ENCODE assay signal across 12 cellular contexts in the genomic region with DNA sequence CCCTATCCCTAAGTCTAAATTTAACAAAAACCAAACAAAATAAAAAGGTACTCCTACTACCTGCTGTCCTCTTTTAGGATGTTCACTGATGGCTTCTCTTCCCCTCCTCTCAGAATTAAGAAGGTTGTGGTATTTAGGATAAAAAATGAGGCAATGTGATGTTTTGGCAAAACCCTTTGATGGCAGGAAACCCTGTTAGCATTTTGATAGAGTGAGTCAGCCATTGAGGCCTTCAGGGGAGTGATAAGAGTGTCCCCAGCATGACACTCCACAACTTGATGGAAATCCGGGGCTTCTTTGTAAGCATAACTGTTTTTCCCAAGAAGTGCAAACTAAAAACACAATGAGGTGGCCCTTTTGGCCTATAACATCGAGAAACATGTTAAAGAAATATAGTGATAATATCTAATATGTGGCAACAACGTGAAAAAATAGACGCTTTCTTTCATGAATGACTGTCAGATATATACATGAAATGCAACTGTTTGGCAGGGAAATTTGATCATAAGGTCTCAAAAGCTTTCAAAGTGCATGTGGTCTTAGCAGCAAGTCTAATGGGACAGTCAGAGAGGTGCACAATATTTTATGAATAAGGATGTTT. TPM values are rescaled to one million over a fixed set of nuclear protein-coding genes. Genes with fewer than 3 reads are reported as not detected.
DNase-seq lines count a peak whose midpoint lies in the region; ATAC-seq, FAIRE-seq and TF ChIP-seq lines count a peak whose summit lies in the region.
"Had no signal": no experiment of that assay in that cellular context is flagged by ENCODE, and none has a peak within 500 bp of the region (broad histone marks: within the 10 kb centered on the region; RNA-seq: fewer than 3 reads in every experiment).

No MANE protein-coding gene starts in this region.

- in situ Hi-C loops in mammary epithelial cell (cut with MboI; ENCODE audit: low sequenced_read_pairs in 2 of 2) = no loop called here

- H3K4me3 ChIP-seq in mammary epithelial cell (replicated peaks in 1 of 3; ENCODE audit: insufficient read depth in 1 of 3, low read depth in 2 of 3, low read length in 3 of 3) = no peak overlapping the region
- no peak overlapping the region for H3K4me3 ChIP-seq in H1 (ENCODE audit: extremely low read depth in 1 of 4, insufficient read depth in 2 of 4, low read depth in 3 of 4, low read length in 4 of 4)
- H3K4me3 ChIP-seq: sigmoid colon, SJCRH30 had no signal

- H3K36me3 ChIP-seq in mammary epithelial cell (ENCODE audit: insufficient read depth, low read length) = no peaks in the 10 kb centered on the region
- no peaks in the 10 kb centered on the region for H3K36me3 ChIP-seq in H1 (ENCODE audit: control insufficient read depth in 2 of 4, insufficient read depth in 4 of 4, low read length in 3 of 4)
- H3K36me3 ChIP-seq: sigmoid colon, SJCRH30 had no signal

- H3K9ac ChIP-seq in mammary epithelial cell (ENCODE audit: insufficient read depth, low read length) (no peak overlapping the region), H1 (replicated peaks in 1 of 4; ENCODE audit: extremely low read depth in 1 of 4, low read depth in 3 of 4, low read length in 3 of 4) (no peak overlapping the region)

- H2BK5ac ChIP-seq in H1 (ENCODE audit: low read depth, low read length) = no peak overlapping the region

- no peak overlapping the region for H4K5ac ChIP-seq in H1 (ENCODE audit: insufficient read length, low read depth, low read length)

- H2BK15ac ChIP-seq in H1 (ENCODE audit: low read length) = no peak overlapping the region

- H2AK5ac ChIP-seq in H1 (ENCODE audit: low read depth, low read length) = no peak overlapping the region

- no peak overlapping the region for H2BK20ac ChIP-seq in H1 (ENCODE audit: low read length)

- BruUV-seq in MCF 10A (replicated peaks; lab: Mats Ljungman, UMichigan) = no TSS peak
- BruUV-seq in mammary epithelial cell (replicated peaks; lab: Mats Ljungman, UMichigan) = no TSS peak

- POLR2A ChIA-PET in MCF 10A (lab: Yijun Ruan, JAX) (no interaction called here), T-cell (lab: Charles Lee) (no interaction called here), H1 (lab: Charles Lee; ENCODE audit: partially characterized antibody) (no interaction called here)

- no peak overlapping the region for H3K4ac ChIP-seq in H1 (replicated peaks; ENCODE audit: insufficient read length, low read depth, low read length)

- H3K9me3 ChIP-seq in mammary epithelial cell (replicated peaks; ENCODE audit: insufficient read depth, low read length) (no peaks in the 10 kb centered on the region), H1 (ENCODE audit: insufficient read depth in 2 of 2, low read depth in 1 of 2, low read length in 1 of 2) (no peaks in the 10 kb centered on the region)
- H3K9me3 ChIP-seq: sigmoid colon, SJCRH30 had no signal

- TF ChIP-seq CTCF in MCF 10A (IDR thresholded peaks at IDR 0.05; ENCODE audit: unreplicated experiment) = no peak
- TF ChIP-seq CTCF in mammary epithelial cell (conservative IDR thresholded peaks at IDR 0.05 in 1 of 2, IDR thresholded peaks at IDR 0.05 in 1 of 2; ENCODE audit: extremely low read depth in 1 of 2, insufficient read depth in 1 of 2, low read depth in 1 of 2, low read length in 2 of 2) = no peak
- TF ChIP-seq CTCF in H1 (IDR thresholded peaks at IDR 0.05; ENCODE audit: control extremely low read depth in 1 of 3, insufficient read depth in 1 of 3, low read depth in 1 of 3, low read length in 3 of 3) = no peak

- CTCF ChIA-PET in MCF 10A (lab: Yijun Ruan, JAX) = interaction anchor here (0.6 kb wide), 1 partner anchor 255 kb away, joined by 3 read pairs; no protein-coding TSS in a partner anchor
- CTCF ChIA-PET in mammary epithelial cell (lab: Charles Lee; ENCODE audit: low non-redundant PET) = no interaction called here
- CTCF ChIA-PET in T-cell (lab: Charles Lee) = no interaction called here
- CTCF ChIA-PET in H1 (lab: Charles Lee; ENCODE audit: partially characterized antibody) = no interaction called here

- no peaks in the 10 kb centered on the region for H4K20me1 ChIP-seq in mammary epithelial cell (ENCODE audit: insufficient read depth, low read length)
- no peaks in the 10 kb centered on the region for H4K20me1 ChIP-seq in H1 (replicated peaks in 1 of 2; ENCODE audit: control insufficient read depth in 1 of 2, insufficient read depth in 2 of 2, low read length in 2 of 2)

- no peaks in the 10 kb centered on the region for H3K79me2 ChIP-seq in mammary epithelial cell (ENCODE audit: insufficient read depth, low read length)
- no peaks in the 10 kb centered on the region for H3K79me2 ChIP-seq in H1 (ENCODE audit: control insufficient read depth in 1 of 2, insufficient read depth in 2 of 2, low read length in 2 of 2)

- no peak for FAIRE-seq in H1 (lab: Jason Lieb, UNC)

- no peak for TF ChIP-seq EP300 in H1 (IDR thresholded peaks at IDR 0.05; ENCODE audit: borderline replicate concordance in 1 of 2, low read depth in 2 of 2, low read length in 2 of 2)

- H3K4me3 Mint-ChIP-seq in MCF 10A (ENCODE audit: unreplicated experiment) (no peak overlapping the region), T-cell (peak overlapping the region in 1 of 3 donors; percentile 4)
- peak overlapping the region in 1 of 2 donors; percentile 27 for H3K4me3 Mint-ChIP-seq in stimulated activated naive CD8-positive, alpha-beta T cell treated with anti-CD3 and anti-CD28 coated beads, Interleukin-15, amount 100 ng/mL, for 72 hours

- peaks cover 22% of the 10 kb centered on the region for H3K4me1 ChIP-seq in mammary epithelial cell (ENCODE audit: insufficient read depth, low read length)
- no peaks in the 10 kb centered on the region; a peak in 1 of 7 replicates for H3K4me1 ChIP-seq in H1 (replicated peaks in 1 of 4; ENCODE audit: control insufficient read depth in 3 of 4, insufficient read depth in 4 of 4, low read length in 3 of 4)

- H3K79me1 ChIP-seq in H1 (ENCODE audit: low read depth, low read length) = no peaks in the 10 kb centered on the region

- peaks cover 25% of the 10 kb centered on the region for H3K4me1 Mint-ChIP-seq in MCF 10A (ENCODE audit: insufficient read depth, unreplicated experiment)
- peaks cover 57 to 74% (median 69%) of the 10 kb centered on the region in 3 donors for H3K4me1 Mint-ChIP-seq in T-cell
- peaks cover 76% of the 10 kb centered on the region for H3K4me1 Mint-ChIP-seq in stimulated activated naive CD8-positive, alpha-beta T cell treated with anti-CD3 and anti-CD28 coated beads, Interleukin-15, amount 100 ng/mL, for 72 hours

- dilution Hi-C loops in mammary epithelial cell (cut with HindIII; ENCODE audit: low sequenced_read_pairs) = no loop called here

- intact Hi-C loops in MCF 10A (cut with micrococcal nuclease) (no loop called here), mammary epithelial cell (cut with micrococcal nuclease) (no loop called here)

- H3K18ac ChIP-seq in H1 (ENCODE audit: extremely low read depth, low read length) = no peak overlapping the region

- H4K91ac ChIP-seq in H1 (replicated peaks; ENCODE audit: insufficient read length, low read length) = no peak overlapping the region

- WGBS in mammary epithelial cell (ENCODE audit: low coverage, missing lambda C conversion rate) = 88% methylated on average over 4 of the region's 4 CpGs
- WGBS in H1 (ENCODE audit: extremely low coverage in 1 of 2, insufficient coverage in 1 of 2, insufficient read length in 1 of 2, insufficient replicate concordance in 2 of 2, low coverage in 1 of 2, low lambda C conversion rate in 2 of 2, missing lambda C conversion rate in 1 of 2), 2 experiments = 77% methylated on average over 4 of the region's 4 CpGs; no CpG with 5 or more reads in 1 of the 2 experiments

- H3K27me3 ChIP-seq in mammary epithelial cell (ENCODE audit: insufficient read depth, low read length) = no peaks in the 10 kb centered on the region
- H3K27me3 ChIP-seq in H1 (replicated peaks in 1 of 4; ENCODE audit: control insufficient read depth in 3 of 4, extremely low read depth in 1 of 4, insufficient read depth in 3 of 4, low read length in 3 of 4) = no peaks in the 10 kb centered on the region
- H3K27me3 ChIP-seq: sigmoid colon, SJCRH30 had no signal

- TF ChIP-seq RAD21 in H1 (IDR thresholded peaks at IDR 0.05 in 1 of 2, conservative IDR thresholded peaks at IDR 0.05 in 1 of 2; ENCODE audit: low read depth in 2 of 2, low read length in 2 of 2) = no peak

- no peak for TF ChIP-seq POLR2A in H1 (IDR thresholded peaks at IDR 0.05; ENCODE audit: control extremely low read depth in 1 of 2, low read depth in 2 of 2, low read length in 2 of 2)

- H2BK12ac ChIP-seq in H1 (ENCODE audit: low read depth, low read length) = no peak overlapping the region

- ATAC-seq in T-cell (replicated peaks in 1 of 4) (peak; percentile 59 to 80 (median 76)), HG03025 (IDR thresholded peaks at IDR 0.05; ENCODE audit: low FRiP score, unreplicated experiment) (no peak)
- peak; percentile 66 for ATAC-seq in stimulated activated naive CD8-positive, alpha-beta T cell treated with anti-CD3 and anti-CD28 coated beads, Interleukin-15, amount 100 ng/mL, for 72 hours
- ATAC-seq: left ventricle myocardium superior had no signal

- H2AFZ ChIP-seq in mammary epithelial cell (ENCODE audit: low read depth, low read length) = no peak overlapping the region
- no peak overlapping the region for H2AFZ ChIP-seq in H1 (ENCODE audit: low read length)

- H3K56ac ChIP-seq in H1 (replicated peaks; ENCODE audit: insufficient read length, low read depth, low read length) = no peak overlapping the region

- H3K27me3 Mint-ChIP-seq in MCF 10A (ENCODE audit: insufficient read depth, unreplicated experiment) (no peaks in the 10 kb centered on the region), T-cell (no peaks in the 10 kb centered on the region)
- H3K27me3 Mint-ChIP-seq in stimulated activated naive CD8-positive, alpha-beta T cell treated with anti-CD3 and anti-CD28 coated beads, Interleukin-15, amount 100 ng/mL, for 72 hours = no peaks in the 10 kb centered on the region

- H3K36me3 Mint-ChIP-seq in MCF 10A (ENCODE audit: insufficient read depth, unreplicated experiment) = no peaks in the 10 kb centered on the region
- no peaks in the 10 kb centered on the region for H3K36me3 Mint-ChIP-seq in T-cell

- H3K9me3 Mint-ChIP-seq in MCF 10A (ENCODE audit: unreplicated experiment) (peaks cover 7% of the 10 kb centered on the region), T-cell (no peaks in the 10 kb centered on the region)
- peaks cover 0 to 4% of the 10 kb centered on the region in 2 donors for H3K9me3 Mint-ChIP-seq in stimulated activated naive CD8-positive, alpha-beta T cell treated with anti-CD3 and anti-CD28 coated beads, Interleukin-15, amount 100 ng/mL, for 72 hours

- H3K4me2 ChIP-seq in mammary epithelial cell (ENCODE audit: insufficient read depth, low read depth, low read length) = no peak overlapping the region
- no peak overlapping the region for H3K4me2 ChIP-seq in H1 (ENCODE audit: insufficient read depth in 1 of 2, low read depth in 2 of 2, low read length in 2 of 2)

- H3K27ac Mint-ChIP-seq in MCF 10A (ENCODE audit: low read depth, unreplicated experiment) (no peak overlapping the region), T-cell (peak overlapping the region; percentile 76 to 83)
- peak overlapping the region in 1 of 2 donors; percentile 81 for H3K27ac Mint-ChIP-seq in stimulated activated naive CD8-positive, alpha-beta T cell treated with anti-CD3 and anti-CD28 coated beads, Interleukin-15, amount 100 ng/mL, for 72 hours

- no peak overlapping the region for H3K14ac ChIP-seq in H1 (ENCODE audit: insufficient read length)

- H3K23ac ChIP-seq in H1 (ENCODE audit: insufficient read length) = no peak overlapping the region

- DNase-seq in MCF 10A (ENCODE audit: unreplicated experiment) = peak; percentile 15
- DNase-seq in mammary epithelial cell = no peak
- no peak for DNase-seq in T-cell
- DNase-seq in H1 (ENCODE audit: low read depth in 1 of 2, low spot score in 2 of 2) = no peak
- no peak for DNase-seq in stimulated activated naive CD8-positive, alpha-beta T cell treated with anti-CD3 and anti-CD28 coated beads, Interleukin-15, amount 100 ng/mL, for 72 hours
- no peak for DNase-seq in AML-193 (lab: John Stamatoyannopoulos, UW)
- no peak for DNase-seq in NCI-H82 (lab: John Stamatoyannopoulos, UW)
- DNase-seq: left ventricle myocardium superior, NCI-H2081, sigmoid colon, SJCRH30 had no signal

- no peak overlapping the region for H4K8ac ChIP-seq in H1 (ENCODE audit: extremely low read depth, insufficient read depth, low read length)

- H3K23me2 ChIP-seq in H1 (ENCODE audit: low read depth, low read length) = no peaks in the 10 kb centered on the region

- no peak overlapping the region for H3K27ac ChIP-seq in mammary epithelial cell (ENCODE audit: insufficient read depth, low read depth, low read length)
- H3K27ac ChIP-seq in H1 (ENCODE audit: low read depth, low read length) = no peak overlapping the region
- H3K27ac ChIP-seq: sigmoid colon, SJCRH30 had no signal

- H2BK120ac ChIP-seq in H1 (replicated peaks; ENCODE audit: low read depth, low read length) = no peak overlapping the region

RNA-seq across cellular contexts. Expression of gene PRTFDC1, which starts 55.0 kb away (rescaled TPM):
- total RNA-seq in MCF 10A (2022) (not detected in 2 replicates), mammary epithelial cell (1 to 10 TPM in 1 of 2 donors, not detected in 1; 4.2 TPM), T-cell (1 to 10 TPM in 1 of 5 donors, under 1 TPM in 4; 0.43 to 1.5 (median 0.76) TPM)
- polyA plus RNA-seq in mammary epithelial cell (2.3 TPM), H1 (2011; rRNA removed) (4.1 and 5.9 TPM in 2 replicates)
- polyA minus RNA-seq in mammary epithelial cell = 0.83 TPM
- total RNA-seq in H1 (2021; fragmentation: NEBNext Ultra II Directional; extraction: Animal tissue kit (Norgen Biotek cat#: 25700)) = 6.6 and 8.0 TPM in 2 replicates
- 7.4 TPM for polyA plus RNA-seq in H1 (2011; cell fraction: cytosol; rRNA removed)
- polyA plus RNA-seq in H1 (2011; cell fraction: nucleus; rRNA removed) = 1.0 TPM
- 7.5 to 9.9 TPM (median 8.0 TPM) in 4 replicates for polyA plus RNA-seq in H1 (2012, experiment 1 of 2)
- polyA plus RNA-seq in H1 (2012, experiment 2 of 2) = 2.3 TPM
- polyA plus RNA-seq in H1 (2013, experiment 1 of 2) = 8.7 TPM
- polyA plus RNA-seq in H1 (2013, experiment 2 of 2) = 8.0 TPM
- 7.6 and 10.7 TPM in 2 replicates for polyA minus RNA-seq in H1 (2011; rRNA and poly(A)+ RNA removed)
- 4.7 TPM for polyA minus RNA-seq in H1 (2011; cell fraction: cytosol; rRNA and poly(A)+ RNA removed)
- 5.7 TPM for polyA minus RNA-seq in H1 (2011; cell fraction: nucleus; rRNA and poly(A)+ RNA removed)
